Comparison of ENCODE assay signal across 27 cellular contexts in the genomic region with DNA sequence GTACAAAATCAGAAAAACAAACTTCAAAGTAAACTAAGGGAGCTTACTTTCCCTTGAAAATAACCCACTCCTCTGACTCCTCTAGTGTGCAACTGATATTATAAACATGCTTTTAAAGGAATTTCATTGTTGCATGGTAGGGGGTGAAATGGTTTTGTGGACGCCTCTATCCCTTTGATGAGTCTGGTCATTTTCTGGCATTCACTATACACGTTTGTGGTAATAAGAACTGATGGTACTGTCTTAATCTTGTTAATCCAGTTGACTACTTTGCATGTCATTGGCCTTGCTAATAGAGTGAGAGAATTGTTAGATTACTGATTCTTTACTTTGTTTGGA. TPM values are rescaled to one million over a fixed set of nuclear protein-coding genes. Genes with fewer than 3 reads are reported as not detected.
DNase-seq lines count a peak whose midpoint lies in the region; ATAC-seq, FAIRE-seq and TF ChIP-seq lines count a peak whose summit lies in the region.
"Had no signal": no experiment of that assay in that cellular context is flagged by ENCODE, and none has a peak within 500 bp of the region (broad histone marks: within the 10 kb centered on the region; RNA-seq: fewer than 3 reads in every experiment).

No MANE protein-coding gene starts in this region.

- H3K79me2 ChIP-seq in DND-41 (ENCODE audit: insufficient read depth, low read length) (peaks cover 70% of the 10 kb centered on the region), HepG2 (ENCODE audit: insufficient read depth, low read length) (peaks cover 73% of the 10 kb centered on the region), H9 (ENCODE audit: insufficient read depth, low read length) (peaks cover 9% of the 10 kb centered on the region; the same call in 1 of the 2 replicates)

- no peak overlapping the region for H2AFZ ChIP-seq in DND-41 (ENCODE audit: low read depth, low read length)
- H2AFZ ChIP-seq in HepG2 (ENCODE audit: low read length): no peak overlapping the region
- H2AFZ ChIP-seq in H9 (ENCODE audit: low read length): no peak overlapping the region

- H2BK15ac ChIP-seq in H9 (ENCODE audit: low read depth, low read length): no peak overlapping the region

- H3K56ac ChIP-seq in H9 (ENCODE audit: insufficient read length, low read depth, low read length): no peak overlapping the region

- peaks cover 6% of the 10 kb centered on the region for H3K79me1 ChIP-seq in H9 (ENCODE audit: insufficient read depth, low read depth, low read length, poor library complexity, severe bottlenecking)

- ATAC-seq in DND-41 (ENCODE audit: insufficient read depth, low read depth) (no peak), HepG2 (no peak), natural killer cell (no peak)
- ATAC-seq in activated naive CD8-positive, alpha-beta T cell treated with anti-CD3 and anti-CD28 coated beads, Interleukin-2, amount 50 U/mL, for 24 hours: no peak
- ATAC-seq: stimulated activated naive CD8-positive, alpha-beta T cell treated with anti-CD3 and anti-CD28 coated beads, Interleukin-15, amount 100 ng/mL, for 72 hours had no signal

- in situ Hi-C loops in HepG2 (cut with HindIII; ENCODE audit: extremely low pct_ligation_motif_present, low pct_unique_long_range_greater_than_20kb): no loop called here

- 10% methylated on average over 2 of the region's 2 CpGs for WGBS in HepG2 (ENCODE audit: low lambda C conversion rate)
- no CpG with 5 or more reads among the region's 2 CpGs for WGBS in H9 (ENCODE audit: extremely low coverage, insufficient read length, low lambda C conversion rate)

- TF ChIP-seq CTCF in DND-41 (IDR thresholded peaks at IDR 0.05; ENCODE audit: borderline replicate concordance, extremely low read depth, low read length, poor library complexity, severe bottlenecking): no peak
- TF ChIP-seq CTCF in HepG2 (CRISPR knock-in tag; IDR thresholded peaks at IDR 0.05): no peak
- no peak for TF ChIP-seq CTCF in natural killer cell (IDR thresholded peaks at IDR 0.05)
- no peak for TF ChIP-seq CTCF in osteocyte (IDR thresholded peaks at IDR 0.05)
- no peak for TF ChIP-seq CTCF in H9 (conservative IDR thresholded peaks at IDR 0.05)

- H3K36me3 ChIP-seq in DND-41 (ENCODE audit: insufficient read depth, low read length) (no peaks in the 10 kb centered on the region), HepG2 (replicated peaks in 1 of 2; ENCODE audit: control insufficient read depth in 1 of 2, insufficient read depth in 2 of 2, low read length in 2 of 2) (peaks cover 1 to 12% of the 10 kb centered on the region in 2 experiments; a peak in 4 of 5 replicates)
- H3K36me3 ChIP-seq: cardiac muscle cell, SJCRH30, thyroid gland had no signal

- no peak for DNase-seq in DND-41
- peak; percentile 20 for DNase-seq in NCI-H526 treated with DMSO at 0.1 percent for 48 hours (lab: John Stamatoyannopoulos, UW)
- no peak for DNase-seq in activated naive CD8-positive, alpha-beta T cell treated with anti-CD3 and anti-CD28 coated beads, Interleukin-2, amount 50 U/mL, for 24 hours
- DNase-seq in HepG2 (ENCODE audit: low spot score): peak; percentile 13
- no peak for DNase-seq in natural killer cell
- no peak for DNase-seq in islet precursor cell
- DNase-seq in osteocyte (ENCODE audit: extremely low spot score, unreplicated experiment): no peak
- no peak for DNase-seq in H9
- DNase-seq: activated CD4-positive, alpha-beta T cell treated with anti-CD3 and anti-CD28 coated beads for 1 hour; activated T-cell treated with anti-CD3 and anti-CD28 coated beads for 4 hours; amniotic stem cell; CD8-positive, alpha-beta memory T cell; cortex of kidney; DMS 273 treated with DMSO at 0.1 percent for 48 hours; GOT3; NCI-H1105; NCI-H1930; SJCRH30; stimulated activated naive CD8-positive, alpha-beta T cell treated with anti-CD3 and anti-CD28 coated beads, Interleukin-15, amount 100 ng/mL, for 72 hours; thyroid gland had no signal

- no peaks in the 10 kb centered on the region for H3K9me3 Mint-ChIP-seq in activated naive CD8-positive, alpha-beta T cell treated with anti-CD3 and anti-CD28 coated beads, Interleukin-2, amount 50 U/mL, for 24 hours
- H3K9me3 Mint-ChIP-seq in natural killer cell: no peaks in the 10 kb centered on the region
- H3K9me3 Mint-ChIP-seq in osteocyte (ENCODE audit: unreplicated experiment): no peaks in the 10 kb centered on the region
- H3K9me3 Mint-ChIP-seq in H9: no peaks in the 10 kb centered on the region; a peak in 1 of 5 replicates
- H3K9me3 Mint-ChIP-seq: CD8-positive, alpha-beta memory T cell; memory B cell had no signal

- H3K4me1 ChIP-seq in DND-41 (ENCODE audit: insufficient read depth, low read length): peaks cover 48% of the 10 kb centered on the region
- H3K4me1 ChIP-seq in HepG2 (ENCODE audit: insufficient read depth, low read length): peaks cover 56% of the 10 kb centered on the region
- H3K4me1 ChIP-seq in H9 (ENCODE audit: insufficient read depth, low read length): no peaks in the 10 kb centered on the region

- no peaks in the 10 kb centered on the region for H3K9me3 ChIP-seq in DND-41 (ENCODE audit: insufficient read depth, low read length, severe bottlenecking)
- no peaks in the 10 kb centered on the region for H3K9me3 ChIP-seq in HepG2 (ENCODE audit: low read length)
- H3K9me3 ChIP-seq in H9 (ENCODE audit: control insufficient read depth, low read depth, low read length): no peaks in the 10 kb centered on the region
- H3K9me3 ChIP-seq: SJCRH30, thyroid gland had no signal

- H2AK5ac ChIP-seq in H9 (ENCODE audit: insufficient read length, low read length): no peak overlapping the region

- FAIRE-seq in HepG2 (lab: Jason Lieb, UNC): no peak
- FAIRE-seq: endometrium, frontal cortex had no signal

- H3K27ac ChIP-seq in DND-41 (ENCODE audit: low read length) (no peak overlapping the region), HepG2 (ENCODE audit: extremely low read length, insufficient read depth, low read length) (peak overlapping the region; percentile 3), H9 (ENCODE audit: insufficient read length, low read depth, low read length) (no peak overlapping the region)
- H3K27ac ChIP-seq: cardiac muscle cell, HL-60, SJCRH30, skin epidermis, thyroid gland had no signal

- H3K4me2 ChIP-seq in DND-41 (ENCODE audit: insufficient read depth, low read length): peak overlapping the region; percentile 79; the same call in 1 of the 2 replicates
- peak overlapping the region; percentile 82 for H3K4me2 ChIP-seq in HepG2 (ENCODE audit: low read depth, low read length)
- H3K4me2 ChIP-seq in H9 (ENCODE audit: insufficient read depth, insufficient read length, low read length): no peak overlapping the region

- TF ChIP-seq POLR2A in HepG2 (IDR thresholded peaks at IDR 0.05; ENCODE audit: insufficient read depth in 1 of 2, low read depth in 2 of 2, low read length in 2 of 2): no peak

- H3T11ph ChIP-seq in H9 (ENCODE audit: low read length): no peak overlapping the region

- peaks cover 54% of the 10 kb centered on the region for H3K4me1 Mint-ChIP-seq in activated naive CD8-positive, alpha-beta T cell treated with anti-CD3 and anti-CD28 coated beads, Interleukin-2, amount 50 U/mL, for 24 hours
- H3K4me1 Mint-ChIP-seq in natural killer cell: peaks cover 10 to 36% of the 10 kb centered on the region in 2 donors
- peaks cover 37% of the 10 kb centered on the region for H3K4me1 Mint-ChIP-seq in osteocyte (ENCODE audit: unreplicated experiment)
- H3K4me1 Mint-ChIP-seq in H9: peaks cover 16 to 18% of the 10 kb centered on the region in 2 experiments

- peak overlapping the region; percentile 9 for H3K4me3 Mint-ChIP-seq in activated naive CD8-positive, alpha-beta T cell treated with anti-CD3 and anti-CD28 coated beads, Interleukin-2, amount 50 U/mL, for 24 hours
- H3K4me3 Mint-ChIP-seq in natural killer cell (no peak overlapping the region), osteocyte (ENCODE audit: unreplicated experiment) (no peak overlapping the region), H9 (no peak overlapping the region)
- H3K4me3 Mint-ChIP-seq: B cell, memory B cell had no signal

- no peak overlapping the region for H3K23ac ChIP-seq in H9 (ENCODE audit: insufficient read length, low read depth, low read length)

- TF ChIP-seq EP300 in HepG2 (IDR thresholded peaks at IDR 0.05; ENCODE audit: low read depth in 2 of 2, low read length in 2 of 2) (no peak), HepG2 (CRISPR knock-in tag; IDR thresholded peaks at IDR 0.05; ENCODE audit: borderline replicate concordance) (no peak)

- no peak overlapping the region for H4K5ac ChIP-seq in H9 (ENCODE audit: insufficient read length, low read depth, low read length)

- no peak overlapping the region for H3K4ac ChIP-seq in H9 (ENCODE audit: low read depth, low read length)

- H3K27me3 ChIP-seq in DND-41 (ENCODE audit: insufficient read depth, low read length, poor library complexity): no peaks in the 10 kb centered on the region
- no peaks in the 10 kb centered on the region; a peak in 1 of 5 replicates for H3K27me3 ChIP-seq in HepG2 (ENCODE audit: control insufficient read depth in 1 of 2, insufficient read depth in 2 of 2, low read length in 2 of 2)
- no peaks in the 10 kb centered on the region for H3K27me3 ChIP-seq in H9 (ENCODE audit: insufficient read depth, low read length)
- H3K27me3 ChIP-seq: cardiac muscle cell, SJCRH30, thyroid gland had no signal

- H4K20me1 ChIP-seq in DND-41 (ENCODE audit: insufficient read depth, low read length) (peaks cover 25% of the 10 kb centered on the region), HepG2 (ENCODE audit: insufficient read depth, low read length) (peaks cover 53% of the 10 kb centered on the region), H9 (ENCODE audit: control insufficient read depth, insufficient read depth, insufficient read length) (no peaks in the 10 kb centered on the region)

- no TSS peak for BruUV-seq in HepG2 (replicated peaks; lab: Mats Ljungman, UMichigan)

- POLR2A ChIA-PET in HepG2 (lab: Yijun Ruan, JAX): interaction anchor here (1.0 to 2.1 kb wide), 2 partner anchors 15 to 77 kb away, joined by 4 to 5 read pairs; partner anchors contain the start of gene CCDC93

- no peaks in the 10 kb centered on the region for H3K23me2 ChIP-seq in H9 (ENCODE audit: insufficient read length, low read depth, low read length, poor library complexity, severe bottlenecking)

- H3K9ac ChIP-seq in DND-41 (ENCODE audit: low read depth, low read length) (no peak overlapping the region), HepG2 (ENCODE audit: insufficient read depth, low read depth, low read length) (peak overlapping the region; percentile 81; the same call in 1 of the 2 replicates), H9 (ENCODE audit: extremely low read depth, insufficient read length, low read length) (no peak overlapping the region)

- H3K27ac Mint-ChIP-seq in activated naive CD8-positive, alpha-beta T cell treated with anti-CD3 and anti-CD28 coated beads, Interleukin-2, amount 50 U/mL, for 24 hours: no peak overlapping the region
- no peak overlapping the region for H3K27ac Mint-ChIP-seq in natural killer cell
- H3K27ac Mint-ChIP-seq in osteocyte (ENCODE audit: unreplicated experiment): no peak overlapping the region
- no peak overlapping the region for H3K27ac Mint-ChIP-seq in H9
- H3K27ac Mint-ChIP-seq: B cell; memory B cell; stimulated activated naive CD8-positive, alpha-beta T cell treated with anti-CD3 and anti-CD28 coated beads, Interleukin-15, amount 100 ng/mL, for 72 hours had no signal

- H2BK20ac ChIP-seq in H9 (ENCODE audit: low read depth, low read length, poor library complexity, severe bottlenecking): no peak overlapping the region

- H3K4me3 ChIP-seq in DND-41 (ENCODE audit: low read depth in 1 of 2, low read length in 2 of 2) (no peak overlapping the region), HepG2 (replicated peaks in 1 of 3; ENCODE audit: insufficient read depth in 1 of 3, low read depth in 2 of 3, low read length in 3 of 3) (peak overlapping the region; percentile 79 to 91 (median 89))
- H3K4me3 ChIP-seq: SJCRH30, skin epidermis, thyroid gland had no signal

- H2BK12ac ChIP-seq in H9 (ENCODE audit: insufficient read length, low read depth, low read length): no peak overlapping the region

- H4K91ac ChIP-seq in H9 (ENCODE audit: insufficient read length, low read depth, low read length): no peak overlapping the region

- no peak overlapping the region for H3K18ac ChIP-seq in H9 (ENCODE audit: insufficient read length, low read depth, low read length)

- no peak overlapping the region for H3K14ac ChIP-seq in H9 (ENCODE audit: insufficient read depth, low read length)

- H2BK5ac ChIP-seq in H9 (ENCODE audit: insufficient read length, low read length): no peak overlapping the region

- no peak overlapping the region for H4K8ac ChIP-seq in H9 (replicated peaks; ENCODE audit: insufficient read length, low read depth, low read length)

- no peaks in the 10 kb centered on the region for H3K36me3 Mint-ChIP-seq in activated naive CD8-positive, alpha-beta T cell treated with anti-CD3 and anti-CD28 coated beads, Interleukin-2, amount 50 U/mL, for 24 hours (ENCODE audit: low read depth)
- H3K36me3 Mint-ChIP-seq in natural killer cell (no peaks in the 10 kb centered on the region), osteocyte (ENCODE audit: unreplicated experiment) (no peaks in the 10 kb centered on the region), H9 (ENCODE audit: insufficient read depth in 1 of 3, low read depth in 3 of 3) (peaks cover 0 to 4% (median 2%) of the 10 kb centered on the region in 3 experiments; a peak in 2 of 7 replicates)

- TF ChIP-seq RAD21 in HepG2 (CRISPR knock-in tag; IDR thresholded peaks at IDR 0.05): no peak

- no peak overlapping the region for H2BK120ac ChIP-seq in H9 (ENCODE audit: low read depth, low read length, poor library complexity, severe bottlenecking)

- CTCF ChIA-PET in HepG2 (lab: Yijun Ruan, JAX; ENCODE audit: low intra/inter-chr PET ratio, low total read pairs): no interaction called here

- H3K27me3 Mint-ChIP-seq in activated naive CD8-positive, alpha-beta T cell treated with anti-CD3 and anti-CD28 coated beads, Interleukin-2, amount 50 U/mL, for 24 hours: no peaks in the 10 kb centered on the region
- no peaks in the 10 kb centered on the region for H3K27me3 Mint-ChIP-seq in natural killer cell (ENCODE audit: low read depth in 2 of 2)
- H3K27me3 Mint-ChIP-seq in osteocyte (ENCODE audit: unreplicated experiment): peaks cover 7% of the 10 kb centered on the region
- no peaks in the 10 kb centered on the region for H3K27me3 Mint-ChIP-seq in H9 (ENCODE audit: low read depth)
- H3K27me3 Mint-ChIP-seq: B cell; CD8-positive, alpha-beta memory T cell; memory B cell; stimulated activated naive CD8-positive, alpha-beta T cell treated with anti-CD3 and anti-CD28 coated beads, Interleukin-15, amount 100 ng/mL, for 72 hours had no signal

- intact Hi-C loops in HepG2 (cut with micrococcal nuclease; ENCODE audit: unreplicated experiment): loop anchor here (2.0 kb wide), 1 partner anchor 276 kb away; the partner anchor contains the start of gene DDX18
- intact Hi-C loops in natural killer cell (cut with micrococcal nuclease): no loop called here

RNA-seq across cellular contexts. Expression of gene INSIG2, which starts 2.8 kb away (rescaled TPM):
- total RNA-seq in HepG2 (2016; rRNA removed; fragmentation: Illumina TruSeq; extraction: Trizol): 54.6 and 73.5 TPM in 2 replicates
- 42.1 and 49.7 TPM in 2 replicates for total RNA-seq in HepG2 (2016; cell fraction: cytosol; rRNA removed; fragmentation: Illumina TruSeq; extraction: Trizol; ENCODE audit: low read depth)
- total RNA-seq in HepG2 (2016; cell fraction: insoluble cytoplasmic fraction; rRNA removed; fragmentation: Illumina TruSeq; extraction: Trizol): 62.3 and 69.8 TPM in 2 replicates
- 63.4 and 67.9 TPM in 2 replicates for total RNA-seq in HepG2 (2016; cell fraction: membrane; rRNA removed; fragmentation: Illumina TruSeq; extraction: Trizol)
- total RNA-seq in HepG2 (2016; cell fraction: nucleus; rRNA removed; fragmentation: Illumina TruSeq; extraction: Trizol): 85.3 and 102 TPM in 2 replicates
- polyA plus RNA-seq in HepG2 (2011; rRNA removed): 316 and 481 TPM in 2 replicates
- 173 and 253 TPM in 2 replicates for polyA plus RNA-seq in HepG2 (2011; cell fraction: cytosol; rRNA removed)
- 137 and 144 TPM in 2 replicates for polyA plus RNA-seq in HepG2 (2011; cell fraction: nucleus; rRNA removed)
- 326 and 528 TPM in 2 replicates for polyA plus RNA-seq in HepG2 (2012)
- polyA plus RNA-seq in HepG2 (2016; cell fraction: cytosol; fragmentation: Illumina TruSeq; extraction: Trizol; ENCODE audit: low read depth): 54.6 and 62.8 TPM in 2 replicates
- 59.5 and 66.9 TPM in 2 replicates for polyA plus RNA-seq in HepG2 (2016; cell fraction: insoluble cytoplasmic fraction; fragmentation: Illumina TruSeq; extraction: Trizol; ENCODE audit: low read depth)
- polyA plus RNA-seq in HepG2 (2016; cell fraction: membrane; fragmentation: Illumina TruSeq; extraction: Trizol; ENCODE audit: low read depth): 65.7 and 73.3 TPM in 2 replicates
- 147 and 181 TPM in 2 replicates for polyA plus RNA-seq in HepG2 (2016; cell fraction: nucleus; fragmentation: Illumina TruSeq; extraction: Trizol; ENCODE audit: insufficient read depth, low read depth)
- 1.5 and 94.5 TPM in 2 replicates for polyA minus RNA-seq in HepG2 (2011; rRNA and poly(A)+ RNA removed; ENCODE audit: low replicate concordance)
- 66.4 and 81.9 TPM in 2 replicates for polyA minus RNA-seq in HepG2 (2011; cell fraction: cytosol; rRNA and poly(A)+ RNA removed)
- polyA minus RNA-seq in HepG2 (2011; cell fraction: nucleus; rRNA and poly(A)+ RNA removed): 257 and 299 TPM in 2 replicates
- total RNA-seq in natural killer cell: 10 to 100 TPM in 2 of 3 donors, 1 to 10 TPM in 1; 9.5 to 20.5 (median 13.9) TPM
- total RNA-seq in osteocyte: 16.7 and 18.3 TPM in 2 replicates
- total RNA-seq in H9 (2021): 7.8 and 8.7 TPM in 2 replicates

Comparison
In these comparisons a context has a peak if more than half of its experiments do, and no peak if none do; other contexts are left out.
1. DNase-seq: peak in NCI-H526 treated with DMSO at 0.1 percent for 48 hours (single experiment) and HepG2 (single experiment); none in DND-41 (single experiment), activated naive CD8-positive, alpha-beta T cell treated with anti-CD3 and anti-CD28 coated beads, Interleukin-2, amount 50 U/mL, for 24 hours (single experiment), natural killer cell (single experiment), islet precursor cell (single experiment), osteocyte (single experiment) and H9 (single experiment).
2. H3K4me3 ChIP-seq: peak in HepG2 (3 of 3); none in DND-41 (0 of 2).